ENCODE assay signal across 9 cellular contexts in the genomic region with DNA sequence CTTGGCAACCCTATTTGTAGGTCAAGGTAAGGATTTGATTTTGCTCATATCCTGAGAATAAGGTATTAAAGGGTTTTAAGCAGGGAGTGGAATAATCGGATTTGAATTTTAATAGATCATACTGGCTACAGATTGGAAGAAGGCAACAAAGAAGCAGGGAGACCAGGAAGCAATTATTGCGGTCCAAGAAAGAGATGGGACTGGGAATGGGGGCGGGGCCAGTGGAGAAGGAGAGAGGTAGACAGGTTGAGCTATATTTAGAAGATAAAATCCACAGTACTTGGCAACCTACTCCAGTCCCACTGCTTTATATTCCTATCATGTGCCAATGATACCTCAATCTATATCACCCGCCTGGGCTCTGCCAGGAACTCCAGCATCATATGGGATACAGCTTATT.
"Had no signal": no experiment of that assay in that cellular context is flagged by ENCODE, and none has a peak within 500 bp of the region (broad histone marks: within the 10 kb centered on the region; RNA-seq: fewer than 3 reads in every experiment).

No MANE protein-coding gene starts in this region.

- H3K27ac Mint-ChIP-seq: H9 had no signal

- H3K4me3 Mint-ChIP-seq: H9 had no signal

- H3K4me3 ChIP-seq: GM23248, K562 had no signal

- H2AFZ ChIP-seq: GM23248 had no signal

- DNase-seq: GM23248, GOT3, H9, HCEC 1CT, IMR-90, KG1 had no signal

- ATAC-seq: K562 had no signal

- FAIRE-seq: H54, HTR-8/SVneo, K562 had no signal

- H3K27ac ChIP-seq: GM23248 had no signal

- H3K9ac ChIP-seq: GM23248 had no signal
